Comparison of ENCODE assay signal across 8 cellular contexts in genomic region chr22:25404923-25405853, GRCh38.
DNase-seq lines count a peak whose midpoint lies in the region; ATAC-seq and TF ChIP-seq lines count a peak whose summit lies in the region.

No MANE protein-coding gene starts in this region.

- no peaks in the 10 kb centered on the region for H3K27me3 ChIP-seq in CD8-positive, alpha-beta T cell (ENCODE audit: insufficient read depth, low read length)

- peaks cover 4% of the 10 kb centered on the region for H3K36me3 Mint-ChIP-seq in CD8-positive, alpha-beta T cell
- no peaks in the 10 kb centered on the region for H3K36me3 Mint-ChIP-seq in memory B cell

- no peaks in the 10 kb centered on the region for H3K36me3 ChIP-seq in CD8-positive, alpha-beta T cell (ENCODE audit: insufficient read depth, low read length)

- DNase-seq in CD8-positive, alpha-beta T cell: peak; percentile 28 to 78 (median 58)
- DNase-seq in NAMALWA (ENCODE audit: low spot score): peak; percentile 65
- DNase-seq in activated CD8-positive, alpha-beta memory T cell treated with anti-CD3 and anti-CD28 coated beads for 1 hour (ENCODE audit: extremely low read depth in 1 of 2, low read depth in 1 of 2): peak; percentile 15 to 48
- DNase-seq in effector CD8-positive, alpha-beta T cell (lab: John Stamatoyannopoulos, UW): peak; percentile 46
- peak; percentile 39 to 53 for DNase-seq in memory B cell (ENCODE audit: low spot score in 2 of 2)
- DNase-seq in stimulated activated CD8-positive, alpha-beta memory T cell treated with anti-CD3 and anti-CD28 coated beads, Interleukin-12 subunit alpha, Interleukin-12 subunit beta, amount 100 ng/mL, for 24 hours (ENCODE audit: extremely low read depth): peak; percentile 36

- TF ChIP-seq CTCF in CD8-positive, alpha-beta T cell (IDR thresholded peaks at IDR 0.05): no peak

- H3K27ac Mint-ChIP-seq in CD8-positive, alpha-beta T cell: peak overlapping the region; percentile 69
- H3K27ac Mint-ChIP-seq in memory B cell: peak overlapping the region; percentile 10

- peaks cover 33% of the 10 kb centered on the region for H3K4me1 Mint-ChIP-seq in CD8-positive, alpha-beta T cell (ENCODE audit: low read depth)
- peaks cover 17% of the 10 kb centered on the region for H3K4me1 Mint-ChIP-seq in memory B cell

- intact Hi-C loops in CD8-positive, alpha-beta T cell (cut with DNase I, micrococcal nuclease): loop anchor here (2.0 to 10.0 kb wide), 3 partner anchors 44 to 1022 kb away; partner anchors contain the start of gene ASPHD2 (in 1 of the 2)

- peak overlapping the region; percentile 93 for H3K4me3 Mint-ChIP-seq in CD8-positive, alpha-beta T cell
- H3K4me3 Mint-ChIP-seq in memory B cell: peak overlapping the region; percentile 83

- H3K27ac ChIP-seq in CD8-positive, alpha-beta T cell (ENCODE audit: low read depth, low read length): peak overlapping the region; percentile 50

- peaks cover 30% of the 10 kb centered on the region for H3K4me1 ChIP-seq in CD8-positive, alpha-beta T cell (ENCODE audit: insufficient read depth, low read length)

- ATAC-seq in CD8-positive, alpha-beta T cell: peak; percentile 91
- ATAC-seq in GM21381 (IDR thresholded peaks at IDR 0.05; ENCODE audit: unreplicated experiment) (peak; percentile 49), memory B cell (ENCODE audit: low read depth) (peak; percentile 80), GM21360 (IDR thresholded peaks at IDR 0.05; ENCODE audit: unreplicated experiment) (no peak)

- CTCF ChIA-PET in CD8-positive, alpha-beta T cell (lab: Charles Lee): no interaction called here

- H3K9me3 ChIP-seq in CD8-positive, alpha-beta T cell (ENCODE audit: low read length): no peaks in the 10 kb centered on the region

- peak overlapping the region; percentile 50 for H3K4me3 ChIP-seq in CD8-positive, alpha-beta T cell (ENCODE audit: low read depth, low read length)

- H3K9me3 Mint-ChIP-seq in CD8-positive, alpha-beta T cell: no peaks in the 10 kb centered on the region
- no peaks in the 10 kb centered on the region for H3K9me3 Mint-ChIP-seq in memory B cell

- POLR2A ChIA-PET in CD8-positive, alpha-beta T cell (lab: Charles Lee): no interaction called here

- H3K27me3 Mint-ChIP-seq in CD8-positive, alpha-beta T cell (ENCODE audit: low read depth): no peaks in the 10 kb centered on the region
- H3K27me3 Mint-ChIP-seq in memory B cell: no peaks in the 10 kb centered on the region
